Comparison of ENCODE assay signal across 17 cellular contexts in genomic region chr7:151210087-151210854, GRCh38. TPM values are rescaled to one million over a fixed set of nuclear protein-coding genes. Genes with fewer than 3 reads are reported as not detected.
DNase-seq lines count a peak whose midpoint lies in the region; ATAC-seq and TF ChIP-seq lines count a peak whose summit lies in the region.
"Had no signal": no experiment of that assay in that cellular context is flagged by ENCODE, and none has a peak within 500 bp of the region (broad histone marks: within the 10 kb centered on the region; RNA-seq: fewer than 3 reads in every experiment).

Gene H2BK1 (minus strand): TSS chr7:151210488. CDS start chr7:151210318, 170 bp downstream.

- H3K27me3 ChIP-seq in CD4-positive, alpha-beta memory T cell (ENCODE audit: insufficient read depth, low read length), result no peaks in the 10 kb centered on the region
- H3K27me3 ChIP-seq in Caco-2 (replicated peaks; ENCODE audit: control insufficient read depth, insufficient read depth, low read length) (no peaks in the 10 kb centered on the region; the same call in 1 of the 2 replicates), BE2C (peaks cover 8% of the 10 kb centered on the region)
- H3K27me3 ChIP-seq: MG63 had no signal

- H3K27me3 Mint-ChIP-seq in CD4-positive, alpha-beta memory T cell, result no peaks in the 10 kb centered on the region
- H3K27me3 Mint-ChIP-seq in Caco-2 (ENCODE audit: insufficient read depth, unreplicated experiment) (peaks cover 9% of the 10 kb centered on the region), nephron progenitor cell (ENCODE audit: low read depth, poor library complexity) (peaks cover 25% of the 10 kb centered on the region)
- H3K27me3 Mint-ChIP-seq in activated T-helper 1 cell treated with anti-CD3 and anti-CD28 coated beads, Interleukin-12 subunit alpha, Interleukin-12 subunit beta, Interleukin-2, Interleukin-4 antibody, amounts not matched to agents 30 ng/mL and 10 ng/mL and 1 ng/mL, durations not matched to agents 14 hours and 24 hours and 36 hours (ENCODE audit: insufficient read depth), result peaks cover 3% of the 10 kb centered on the region

- no peak within 1 kb of the TSS for H3K4me3 ChIP-seq in CD4-positive, alpha-beta memory T cell (ENCODE audit: low read length in 2 of 2)
- H3K4me3 ChIP-seq in Caco-2 (ENCODE audit: low read depth, low read length) (no peak within 1 kb of the TSS), BE2C (ENCODE audit: low read depth, low read length) (no peak within 1 kb of the TSS)
- H3K4me3 ChIP-seq: MG63 had no signal

- no peaks in the 10 kb centered on the region for H3K9me3 ChIP-seq in CD4-positive, alpha-beta memory T cell (ENCODE audit: control insufficient read depth in 1 of 2, low read length in 2 of 2)
- H3K9me3 ChIP-seq in Caco-2 (no peaks in the 10 kb centered on the region), BE2C (no peaks in the 10 kb centered on the region)
- H3K9me3 ChIP-seq: MG63, SK-N-SH had no signal

- POLR2A ChIA-PET in CD4-positive, alpha-beta memory T cell (lab: Charles Lee; ENCODE audit: partially characterized antibody), result interaction anchor here (0.7 kb wide), 2 partner anchors 16 to 22 kb away, joined by 3 read pairs; partner anchors contain the start of genes ABCF2 and CHPF2
- POLR2A ChIA-PET in Caco-2 (lab: Charles Lee), result no interaction called here

- H3K4me1 ChIP-seq in CD4-positive, alpha-beta memory T cell (ENCODE audit: insufficient read depth, low read length), result peaks cover 33% of the 10 kb centered on the region
- no peaks in the 10 kb centered on the region for H3K4me1 ChIP-seq in Caco-2
- no peaks in the 10 kb centered on the region; the same call in 1 of the 2 replicates for H3K4me1 ChIP-seq in BE2C

- H3K27ac Mint-ChIP-seq in CD4-positive, alpha-beta memory T cell, result peak within 1 kb of the TSS in 6 of 7 donors; percentile 64 to 91 (median 77)
- peak within 1 kb of the TSS; percentile 22 for H3K27ac Mint-ChIP-seq in Caco-2 (ENCODE audit: unreplicated experiment)
- peak within 1 kb of the TSS; percentile 29 for H3K27ac Mint-ChIP-seq in activated T-helper 1 cell treated with anti-CD3 and anti-CD28 coated beads, Interleukin-12 subunit alpha, Interleukin-12 subunit beta, Interleukin-2, Interleukin-4 antibody, amounts not matched to agents 30 ng/mL and 10 ng/mL and 1 ng/mL, durations not matched to agents 14 hours and 24 hours and 36 hours
- peak within 1 kb of the TSS; percentile 27 for H3K27ac Mint-ChIP-seq in nephron progenitor cell

- H3K36me3 ChIP-seq in CD4-positive, alpha-beta memory T cell (ENCODE audit: insufficient read depth, low read length), result peaks cover 26% of the 10 kb centered on the region
- H3K36me3 ChIP-seq in Caco-2 (ENCODE audit: control insufficient read depth, insufficient read depth, low read length) (no peaks in the 10 kb centered on the region), BE2C (peaks cover 28% of the 10 kb centered on the region)
- H3K36me3 ChIP-seq: MG63 had no signal

- peaks cover 27 to 50% (median 36%) of the 10 kb centered on the region in 4 donors for H3K4me1 Mint-ChIP-seq in CD4-positive, alpha-beta memory T cell
- H3K4me1 Mint-ChIP-seq in Caco-2 (ENCODE audit: low read depth, unreplicated experiment) (peaks cover 8% of the 10 kb centered on the region), nephron progenitor cell (peaks cover 14% of the 10 kb centered on the region)
- H3K4me1 Mint-ChIP-seq in activated T-helper 1 cell treated with anti-CD3 and anti-CD28 coated beads, Interleukin-12 subunit alpha, Interleukin-12 subunit beta, Interleukin-2, Interleukin-4 antibody, amounts not matched to agents 30 ng/mL and 10 ng/mL and 1 ng/mL, durations not matched to agents 14 hours and 24 hours and 36 hours (ENCODE audit: low read depth), result peaks cover 20% of the 10 kb centered on the region

- no peak for DNase-seq in CD4-positive, alpha-beta memory T cell
- no peak for DNase-seq in Caco-2
- no peak for DNase-seq in activated T-helper 1 cell treated with anti-CD3 and anti-CD28 coated beads, Interleukin-12 subunit alpha, Interleukin-12 subunit beta, Interleukin-2, Interleukin-4 antibody, amounts not matched to agents 30 ng/mL and 10 ng/mL and 1 ng/mL, durations not matched to agents 14 hours and 24 hours and 36 hours (ENCODE audit: low spot score)
- DNase-seq in nephron progenitor cell, result no peak
- no peak for DNase-seq in BE2C
- DNase-seq in occipital lobe (lab: John Stamatoyannopoulos, UW), result no peak
- DNase-seq: C1 segment of cervical spinal cord, COR-L47, MG63, NCI-H1092 treated with DMSO at 0.1 percent for 48 hours, NCI-H1694, NCI-H2107, NCI-H69, Right ventricle myocardium superior, SK-N-SH had no signal

- intact Hi-C loops in CD4-positive, alpha-beta memory T cell (cut with micrococcal nuclease), result no loop called here
- intact Hi-C loops in Caco-2 (cut with micrococcal nuclease; ENCODE audit: unreplicated experiment), result no loop called here
- intact Hi-C loops in activated T-helper 1 cell treated with anti-CD3 and anti-CD28 coated beads, Interleukin-12 subunit alpha, Interleukin-12 subunit beta, Interleukin-2, Interleukin-4 antibody, amounts not matched to agents 30 ng/mL and 10 ng/mL and 1 ng/mL, durations not matched to agents 14 hours and 24 hours and 36 hours (cut with micrococcal nuclease), result no loop called here

- CTCF ChIA-PET in CD4-positive, alpha-beta memory T cell (lab: Charles Lee; ENCODE audit: partially characterized antibody), result no interaction called here
- CTCF ChIA-PET in Caco-2 (lab: Charles Lee), result interaction anchor here (0.6 to 1.2 kb wide), 3 partner anchors 17 to 1424 kb away, joined by 3 to 8 read pairs (median 3); partner anchors contain the start of gene ABCF2

- peaks cover 0 to 2% (median 0%) of the 10 kb centered on the region in 8 donors for H3K9me3 Mint-ChIP-seq in CD4-positive, alpha-beta memory T cell
- H3K9me3 Mint-ChIP-seq in Caco-2 (ENCODE audit: unreplicated experiment) (no peaks in the 10 kb centered on the region), nephron progenitor cell (no peaks in the 10 kb centered on the region)
- H3K9me3 Mint-ChIP-seq in activated T-helper 1 cell treated with anti-CD3 and anti-CD28 coated beads, Interleukin-12 subunit alpha, Interleukin-12 subunit beta, Interleukin-2, Interleukin-4 antibody, amounts not matched to agents 30 ng/mL and 10 ng/mL and 1 ng/mL, durations not matched to agents 14 hours and 24 hours and 36 hours, result no peaks in the 10 kb centered on the region

- TF ChIP-seq CTCF in Caco-2 (IDR thresholded peaks at IDR 0.05; ENCODE audit: insufficient read depth in 1 of 2, low read depth in 1 of 2, low read length in 1 of 2, severe bottlenecking in 1 of 2, unreplicated experiment in 1 of 2) (no peak), nephron progenitor cell (IDR thresholded peaks at IDR 0.05) (no peak), BE2C (IDR thresholded peaks at IDR 0.05; ENCODE audit: low read depth, low read length) (no peak)

- H3K4me3 Mint-ChIP-seq in CD4-positive, alpha-beta memory T cell, result peak within 1 kb of the TSS in 2 of 8 donors; percentile 32 to 52
- H3K4me3 Mint-ChIP-seq in Caco-2 (ENCODE audit: unreplicated experiment) (no peak within 1 kb of the TSS), nephron progenitor cell (no peak within 1 kb of the TSS)
- no peak within 1 kb of the TSS for H3K4me3 Mint-ChIP-seq in activated T-helper 1 cell treated with anti-CD3 and anti-CD28 coated beads, Interleukin-12 subunit alpha, Interleukin-12 subunit beta, Interleukin-2, Interleukin-4 antibody, amounts not matched to agents 30 ng/mL and 10 ng/mL and 1 ng/mL, durations not matched to agents 14 hours and 24 hours and 36 hours

- no TSS peak for BruUV-seq in Caco-2 (replicated peaks; lab: Mats Ljungman, UMichigan)

- H3K27ac ChIP-seq in CD4-positive, alpha-beta memory T cell (ENCODE audit: low read depth, low read length), result no peak within 1 kb of the TSS
- H3K27ac ChIP-seq: KMS-11 had no signal

- no peak for ATAC-seq in SK-N-SH treated with all-trans-retinoic acid at 6 μM for 48 hours

- H3K36me3 Mint-ChIP-seq in CD4-positive, alpha-beta memory T cell, result peaks cover 21 to 35% of the 10 kb centered on the region in 2 donors
- peaks cover 32% of the 10 kb centered on the region for H3K36me3 Mint-ChIP-seq in Caco-2 (ENCODE audit: insufficient read depth, unreplicated experiment)
- H3K36me3 Mint-ChIP-seq in activated T-helper 1 cell treated with anti-CD3 and anti-CD28 coated beads, Interleukin-12 subunit alpha, Interleukin-12 subunit beta, Interleukin-2, Interleukin-4 antibody, amounts not matched to agents 30 ng/mL and 10 ng/mL and 1 ng/mL, durations not matched to agents 14 hours and 24 hours and 36 hours (ENCODE audit: low read depth), result peaks cover 22% of the 10 kb centered on the region
- peaks cover 29% of the 10 kb centered on the region for H3K36me3 Mint-ChIP-seq in nephron progenitor cell (ENCODE audit: low read depth)

TF ChIP-seq in SK-N-SH treated with all-trans-retinoic acid at 6 μM for 48 hours, 23 proteins besides CTCF, POLR2A, EP300 and RAD21 (continues in another document):
- no peak for TF ChIP-seq SNAI2 (CRISPR knock-in tag; IDR thresholded peaks at IDR 0.05)
- no peak for TF ChIP-seq POU6F1 (CRISPR knock-in tag; IDR thresholded peaks at IDR 0.05; ENCODE audit: borderline replicate concordance, low read depth)
- no peak for TF ChIP-seq TOX (CRISPR knock-in tag; IDR thresholded peaks at IDR 0.05; ENCODE audit: borderline replicate concordance)
- TF ChIP-seq ESRRG (CRISPR knock-in tag; IDR thresholded peaks at IDR 0.05), result no peak
- no peak for TF ChIP-seq ZNF8 (CRISPR knock-in tag; IDR thresholded peaks at IDR 0.05)
- TF ChIP-seq ZC3H10 (CRISPR knock-in tag; IDR thresholded peaks at IDR 0.05), result no peak
- TF ChIP-seq PPARA (CRISPR knock-in tag; IDR thresholded peaks at IDR 0.05; ENCODE audit: borderline replicate concordance), result no peak
- no peak for TF ChIP-seq ZFP3 (CRISPR knock-in tag; IDR thresholded peaks at IDR 0.05)

RNA-seq across cellular contexts. Expression of gene H2BK1, which starts in this region (rescaled TPM):
- total RNA-seq in CD4-positive, alpha-beta memory T cell, result 1 to 10 TPM; 4.9 to 6.9 TPM
- polyA plus RNA-seq in CD4-positive, alpha-beta memory T cell, result not detected
- total RNA-seq in Caco-2 (2022), result not detected in 2 replicates
- not detected in 2 replicates for total RNA-seq in activated T-helper 1 cell treated with anti-CD3 and anti-CD28 coated beads, Interleukin-12 subunit alpha, Interleukin-12 subunit beta, Interleukin-2, Interleukin-4 antibody, amounts not matched to agents 30 ng/mL and 10 ng/mL and 1 ng/mL, durations not matched to agents 14 hours and 24 hours and 36 hours
- polyA plus RNA-seq in BE2C (2012; ENCODE audit: insufficient read depth, insufficient read length, low read depth), result not detected
- not detected for total RNA-seq in occipital lobe
- total RNA-seq: Right ventricle myocardium superior had no signal
- polyA plus RNA-seq: SK-N-SH had no signal

Comparison
In these comparisons a context has a peak if more than half of its experiments do, and no peak if none do; other contexts are left out.
1. H3K27ac Mint-ChIP-seq: peak in every context shown above with its lines; median percentile 77 in CD4-positive, alpha-beta memory T cell; 29 in activated T-helper 1 cell treated with anti-CD3 and anti-CD28 coated beads, Interleukin-12 subunit alpha, Interleukin-12 subunit beta, Interleukin-2, Interleukin-4 antibody, amounts not matched to agents 30 ng/mL and 10 ng/mL and 1 ng/mL, durations not matched to agents 14 hours and 24 hours and 36 hours; 27 in nephron progenitor cell; 22 in Caco-2.